ENCODE assay signal across 22 cellular contexts in genomic region chr15:95994418-95994817, GRCh38.
A peak's percentile ranks its signal among the peaks of the same experiment; 100 is the strongest.
DNase-seq lines count a peak whose midpoint lies in the region; ATAC-seq, FAIRE-seq and TF ChIP-seq lines count a peak whose summit lies in the region.
"Had no signal": no experiment of that assay in that cellular context is flagged by ENCODE, and none has a peak within 500 bp of the region (broad histone marks: within the 10 kb centered on the region; RNA-seq: fewer than 3 reads in every experiment).

No MANE protein-coding gene starts in this region.

- H3K4me1 ChIP-seq in breast epithelium = no peaks in the 10 kb centered on the region
- H3K4me1 ChIP-seq: upper lobe of left lung had no signal

- TF ChIP-seq POLR2A in breast epithelium (IDR thresholded peaks at IDR 0.05) = no peak

- no peak overlapping the region for H3K27ac Mint-ChIP-seq in MCF 10A (ENCODE audit: low read depth, unreplicated experiment)
- H3K27ac Mint-ChIP-seq: CD4-positive, alpha-beta memory T cell had no signal

- CTCF ChIA-PET in MCF 10A (lab: Yijun Ruan, JAX) = no interaction called here

- intact Hi-C loops in MCF 10A (cut with micrococcal nuclease) = no loop called here
- intact Hi-C loops in breast epithelium (cut with DNase I; ENCODE audit: low total_unique reads) = no loop called here
- intact Hi-C loops in Right ventricle myocardium inferior (cut with DNase I) = no loop called here

- no peaks in the 10 kb centered on the region for H3K27me3 ChIP-seq in breast epithelium
- H3K27me3 ChIP-seq: stomach, upper lobe of left lung had no signal

- FAIRE-seq in urothelium cell line (lab: Jason Lieb, UNC) = no peak
- FAIRE-seq: HepG2 had no signal

- in situ Hi-C loops in astrocyte of the cerebellum (cut with HindIII; ENCODE audit: low sequenced_read_pairs) = no loop called here

- H3K9me3 Mint-ChIP-seq in MCF 10A (ENCODE audit: unreplicated experiment) = no peaks in the 10 kb centered on the region

- H3K4me3 ChIP-seq in breast epithelium (no peak overlapping the region), astrocyte of the cerebellum (ENCODE audit: low read depth, low read length) (no peak overlapping the region), fibroblast of the aortic adventitia (ENCODE audit: low read depth, low read length) (no peak overlapping the region)
- H3K4me3 ChIP-seq: stomach, upper lobe of left lung had no signal

- no peaks in the 10 kb centered on the region for H3K36me3 ChIP-seq in breast epithelium
- H3K36me3 ChIP-seq: stomach, upper lobe of left lung had no signal

- no peaks in the 10 kb centered on the region for H3K27me3 Mint-ChIP-seq in MCF 10A (ENCODE audit: insufficient read depth, unreplicated experiment)

- H3K27ac ChIP-seq in breast epithelium = no peak overlapping the region
- H3K27ac ChIP-seq: 22Rv1, stomach, upper lobe of left lung had no signal

- no peak for ATAC-seq in GM19328 (IDR thresholded peaks at IDR 0.05; ENCODE audit: unreplicated experiment)
- no peak for ATAC-seq in GM21390 (IDR thresholded peaks at IDR 0.05; ENCODE audit: unreplicated experiment)
- no peak for ATAC-seq in Right ventricle myocardium inferior
- ATAC-seq: HepG2, left cardiac atrium had no signal

- TF ChIP-seq CTCF in MCF 10A (IDR thresholded peaks at IDR 0.05; ENCODE audit: unreplicated experiment) = no peak
- TF ChIP-seq CTCF in breast epithelium (IDR thresholded peaks at IDR 0.05) = no peak
- no peak for TF ChIP-seq CTCF in astrocyte of the cerebellum (IDR thresholded peaks at IDR 0.05; ENCODE audit: low read depth, low read length, missing control alignments)
- TF ChIP-seq CTCF in fibroblast of the aortic adventitia (IDR thresholded peaks at IDR 0.05; ENCODE audit: insufficient read depth, low read length) = no peak

- BruUV-seq in MCF 10A (replicated peaks; lab: Mats Ljungman, UMichigan) = no TSS peak

- H3K9me3 ChIP-seq in breast epithelium = no peaks in the 10 kb centered on the region
- H3K9me3 ChIP-seq: stomach, upper lobe of left lung had no signal

- DNase-seq in MCF 10A (ENCODE audit: unreplicated experiment) (peak; percentile 14), breast epithelium (ENCODE audit: low spot score in 2 of 2) (no peak), astrocyte of the cerebellum (ENCODE audit: low read depth) (peak; percentile 23), fibroblast of the aortic adventitia (ENCODE audit: low read depth) (peak; percentile 8), urothelium cell line (ENCODE audit: low spot score) (peak; percentile 29), Right ventricle myocardium inferior (ENCODE audit: missing footprints) (no peak)
- DNase-seq: activated CD4-positive, CD25-positive, alpha-beta regulatory T cell treated with anti-CD3 and anti-CD28 coated beads, Interleukin-2, amount 50 U/mL, for 72 hours; activated effector memory CD4-positive, alpha-beta T cell treated with Interleukin-2 at 50 U/mL for 16 hours; CD4-positive, alpha-beta memory T cell; DMS79; erythroblast; hippocampal formation; left cardiac atrium; NCI-H2081; NCI-H510A treated with DMSO at 0.1 percent for 48 hours; Right ventricle myocardium superior; stomach; upper lobe of left lung had no signal

- H3K4me3 Mint-ChIP-seq in MCF 10A (ENCODE audit: unreplicated experiment) = no peak overlapping the region
- H3K4me3 Mint-ChIP-seq: CD4-positive, alpha-beta memory T cell had no signal

- POLR2A ChIA-PET in MCF 10A (lab: Yijun Ruan, JAX) = no interaction called here

- peaks cover 6% of the 10 kb centered on the region for H3K36me3 Mint-ChIP-seq in MCF 10A (ENCODE audit: insufficient read depth, unreplicated experiment)
- H3K36me3 Mint-ChIP-seq: CD4-positive, alpha-beta memory T cell had no signal

- peaks cover 14% of the 10 kb centered on the region for H3K4me1 Mint-ChIP-seq in MCF 10A (ENCODE audit: insufficient read depth, unreplicated experiment)

Comparison
In these comparisons a context has a peak if more than half of its experiments do, and no peak if none do; other contexts are left out.
1. DNase-seq: peak in MCF 10A (single experiment), astrocyte of the cerebellum (single experiment), fibroblast of the aortic adventitia (single experiment) and urothelium cell line (single experiment); none in breast epithelium (0 of 2) and Right ventricle myocardium inferior (single experiment).